1 cellular context compared by ENCODE assay signal in the genomic region with DNA sequence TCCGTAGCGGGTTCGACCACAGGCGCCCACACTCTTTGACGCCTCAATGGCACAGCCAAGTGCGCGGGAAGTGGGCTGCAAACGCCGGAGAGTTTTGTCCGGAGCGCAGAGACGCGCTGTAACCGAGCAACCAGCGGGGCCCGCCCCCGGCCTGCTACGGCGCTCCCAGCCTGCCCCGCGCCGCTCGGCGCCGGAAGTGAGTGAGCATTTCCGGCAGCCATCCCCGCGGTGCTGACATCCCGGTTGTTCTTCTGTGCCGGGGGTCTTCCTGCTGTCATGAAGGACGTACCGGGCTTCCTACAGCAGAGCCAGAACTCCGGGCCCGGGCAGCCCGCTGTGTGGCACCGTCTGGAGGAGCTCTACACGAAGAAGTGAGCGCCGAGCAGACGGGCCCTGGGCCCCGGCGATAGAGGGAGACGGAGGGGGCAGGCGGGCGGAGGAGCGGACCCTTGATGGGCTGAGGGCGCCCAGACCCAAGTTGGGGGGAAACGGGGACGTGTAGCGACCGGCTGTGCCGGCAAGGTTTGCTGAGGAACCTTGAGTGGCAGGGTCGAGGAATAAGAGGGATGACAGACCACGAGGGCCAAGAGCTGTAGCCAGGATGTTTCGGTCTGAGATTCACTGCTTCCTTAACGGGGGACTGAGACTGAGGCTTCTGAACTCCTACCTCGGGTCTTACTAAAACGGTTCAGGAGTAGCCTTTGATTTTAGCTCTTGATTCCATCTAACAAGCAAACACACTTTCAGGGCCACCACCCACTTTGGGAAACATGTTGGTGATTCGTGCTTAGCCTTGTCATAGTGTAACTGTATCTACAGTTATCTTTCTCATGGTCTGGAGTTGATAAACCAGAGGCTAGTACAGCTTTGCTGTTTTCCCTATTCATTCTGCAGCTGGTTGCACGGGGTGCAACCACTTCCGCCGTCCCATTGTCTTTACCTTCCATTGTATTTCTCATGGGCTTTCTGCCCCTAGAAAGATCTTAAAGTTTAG.
TF ChIP-seq lines count a peak whose summit lies in the region.

A gene (plus strand): TSS at position 203 of the 994 bp plus-strand sequence. CDS start 74 bp downstream, at position 277.

TF ChIP-seq in K562, 482 proteins besides CTCF, POLR2A, EP300 and RAD21 (continued from another document and continues in another):
- TF ChIP-seq ERF (CRISPR knock-in tag; IDR thresholded peaks at IDR 0.05) (0 out of 2 replicates have a peak, but pooled peaks have one; percentile 49), ZNF764 (CRISPR knock-in tag; IDR thresholded peaks at IDR 0.05; ENCODE audit: low read depth) (no peak), ELF2 (CRISPR knock-in tag; IDR thresholded peaks at IDR 0.05) (no peak), PML (IDR thresholded peaks at IDR 0.05; ENCODE audit: low read length) (peak; percentile 61; the same call in 1 of the 2 replicates), SPI1 (IDR thresholded peaks at IDR 0.05; ENCODE audit: borderline replicate concordance, low read depth, low read length) (0 out of 2 replicates have a peak, but pooled peaks have one; percentile 38), NFIX (CRISPR knock-in tag; IDR thresholded peaks at IDR 0.05; ENCODE audit: low read depth) (no peak), TBP (optimal IDR thresholded peaks at IDR 0.05; ENCODE audit: low read depth, low read length) (peak; percentile 23), TAF1 (IDR thresholded peaks at IDR 0.05; ENCODE audit: control insufficient read depth, extremely low read depth, insufficient read depth, low read length, severe bottlenecking) (peak; percentile 84), ZNF165 (CRISPR knock-in tag; IDR thresholded peaks at IDR 0.05; ENCODE audit: borderline replicate concordance) (no peak), ZNF507 (tag; conservative IDR thresholded peaks at IDR 0.05) (no peak), NEUROD1 (IDR thresholded peaks at IDR 0.05; ENCODE audit: borderline replicate concordance, low read depth, low read length, partially characterized antibody) (peak; percentile 9), CREM (IDR thresholded peaks at IDR 0.05; ENCODE audit: low read depth) (peak; percentile 63), RB1 (IDR thresholded peaks at IDR 0.05; ENCODE audit: low read depth) (0 out of 2 replicates have a peak, but pooled peaks have one; percentile 22), KDM4B (IDR thresholded peaks at IDR 0.05; ENCODE audit: borderline replicate concordance in 2 of 2, low read depth in 1 of 2) (peak in 1 of 2 experiments; percentile 67; a peak in 1 of 4 replicates), ZNF583 (CRISPR knock-in tag; IDR thresholded peaks at IDR 0.05) (no peak), ATF7 (IDR thresholded peaks at IDR 0.05) (peak; percentile 71; the same call in 1 of the 2 replicates), GTF2F1 (IDR thresholded peaks at IDR 0.05; ENCODE audit: low read depth, low read length) (no peak), PCBP1 (IDR thresholded peaks at IDR 0.05; ENCODE audit: low read depth, low read length, poor library complexity, severe bottlenecking) (no peak), MTA3 (IDR thresholded peaks at IDR 0.05; ENCODE audit: borderline replicate concordance) (0 out of 2 replicates have a peak, but pooled peaks have one; percentile 17), BMI1 (IDR thresholded peaks at IDR 0.05; ENCODE audit: low read length) (no peak), NUFIP1 (IDR thresholded peaks at IDR 0.05; ENCODE audit: partially characterized antibody) (no peak), XRCC3 (IDR thresholded peaks at IDR 0.05) (no peak), EP400 (IDR thresholded peaks at IDR 0.05) (peak; percentile 79; the same call in 1 of the 2 replicates), NFIC (IDR thresholded peaks at IDR 0.05) (no peak), SLC30A9 (CRISPR knock-in tag; IDR thresholded peaks at IDR 0.05) (no peak), DDX20 (tag; IDR thresholded peaks at IDR 0.05; ENCODE audit: low read depth) (no peak), SMARCE1 (IDR thresholded peaks at IDR 0.05) (no peak; the same call in 1 of the 2 replicates)
- TF ChIP-seq, protein P1, sequence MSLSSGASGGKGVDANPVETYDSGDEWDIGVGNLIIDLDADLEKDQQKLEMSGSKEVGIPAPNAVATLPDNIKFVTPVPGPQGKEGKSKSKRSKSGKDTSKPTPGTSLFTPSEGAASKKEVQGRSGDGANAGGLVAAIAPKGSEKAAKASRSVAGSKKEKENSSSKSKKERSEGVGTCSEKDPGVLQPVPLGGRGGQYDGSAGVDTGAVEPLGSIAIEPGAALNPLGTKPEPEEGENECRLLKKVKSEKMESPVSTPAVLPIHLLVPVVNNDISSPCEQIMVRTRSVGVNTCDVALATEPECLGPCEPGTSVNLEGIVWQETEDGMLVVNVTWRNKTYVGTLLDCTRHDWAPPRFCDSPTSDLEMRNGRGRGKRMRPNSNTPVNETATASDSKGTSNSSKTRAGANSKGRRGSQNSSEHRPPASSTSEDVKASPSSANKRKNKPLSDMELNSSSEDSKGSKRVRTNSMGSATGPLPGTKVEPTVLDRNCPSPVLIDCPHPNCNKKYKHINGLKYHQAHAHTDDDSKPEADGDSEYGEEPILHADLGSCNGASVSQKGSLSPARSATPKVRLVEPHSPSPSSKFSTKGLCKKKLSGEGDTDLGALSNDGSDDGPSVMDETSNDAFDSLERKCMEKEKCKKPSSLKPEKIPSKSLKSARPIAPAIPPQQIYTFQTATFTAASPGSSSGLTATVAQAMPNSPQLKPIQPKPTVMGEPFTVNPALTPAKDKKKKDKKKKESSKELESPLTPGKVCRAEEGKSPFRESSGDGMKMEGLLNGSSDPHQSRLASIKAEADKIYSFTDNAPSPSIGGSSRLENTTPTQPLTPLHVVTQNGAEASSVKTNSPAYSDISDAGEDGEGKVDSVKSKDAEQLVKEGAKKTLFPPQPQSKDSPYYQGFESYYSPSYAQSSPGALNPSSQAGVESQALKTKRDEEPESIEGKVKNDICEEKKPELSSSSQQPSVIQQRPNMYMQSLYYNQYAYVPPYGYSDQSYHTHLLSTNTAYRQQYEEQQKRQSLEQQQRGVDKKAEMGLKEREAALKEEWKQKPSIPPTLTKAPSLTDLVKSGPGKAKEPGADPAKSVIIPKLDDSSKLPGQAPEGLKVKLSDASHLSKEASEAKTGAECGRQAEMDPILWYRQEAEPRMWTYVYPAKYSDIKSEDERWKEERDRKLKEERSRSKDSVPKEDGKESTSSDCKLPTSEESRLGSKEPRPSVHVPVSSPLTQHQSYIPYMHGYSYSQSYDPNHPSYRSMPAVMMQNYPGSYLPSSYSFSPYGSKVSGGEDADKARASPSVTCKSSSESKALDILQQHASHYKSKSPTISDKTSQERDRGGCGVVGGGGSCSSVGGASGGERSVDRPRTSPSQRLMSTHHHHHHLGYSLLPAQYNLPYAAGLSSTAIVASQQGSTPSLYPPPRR (CRISPR knock-in tag; IDR thresholded peaks at IDR 0.05; ENCODE audit: borderline replicate concordance) = no peak
- TF ChIP-seq, protein P2, sequence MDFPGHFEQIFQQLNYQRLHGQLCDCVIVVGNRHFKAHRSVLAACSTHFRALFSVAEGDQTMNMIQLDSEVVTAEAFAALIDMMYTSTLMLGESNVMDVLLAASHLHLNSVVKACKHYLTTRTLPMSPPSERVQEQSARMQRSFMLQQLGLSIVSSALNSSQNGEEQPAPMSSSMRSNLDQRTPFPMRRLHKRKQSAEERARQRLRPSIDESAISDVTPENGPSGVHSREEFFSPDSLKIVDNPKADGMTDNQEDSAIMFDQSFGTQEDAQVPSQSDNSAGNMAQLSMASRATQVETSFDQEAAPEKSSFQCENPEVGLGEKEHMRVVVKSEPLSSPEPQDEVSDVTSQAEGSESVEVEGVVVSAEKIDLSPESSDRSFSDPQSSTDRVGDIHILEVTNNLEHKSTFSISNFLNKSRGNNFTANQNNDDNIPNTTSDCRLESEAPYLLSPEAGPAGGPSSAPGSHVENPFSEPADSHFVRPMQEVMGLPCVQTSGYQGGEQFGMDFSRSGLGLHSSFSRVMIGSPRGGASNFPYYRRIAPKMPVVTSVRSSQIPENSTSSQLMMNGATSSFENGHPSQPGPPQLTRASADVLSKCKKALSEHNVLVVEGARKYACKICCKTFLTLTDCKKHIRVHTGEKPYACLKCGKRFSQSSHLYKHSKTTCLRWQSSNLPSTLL (IDR thresholded peaks at IDR 0.05) = no peak
- TF ChIP-seq, protein P3, sequence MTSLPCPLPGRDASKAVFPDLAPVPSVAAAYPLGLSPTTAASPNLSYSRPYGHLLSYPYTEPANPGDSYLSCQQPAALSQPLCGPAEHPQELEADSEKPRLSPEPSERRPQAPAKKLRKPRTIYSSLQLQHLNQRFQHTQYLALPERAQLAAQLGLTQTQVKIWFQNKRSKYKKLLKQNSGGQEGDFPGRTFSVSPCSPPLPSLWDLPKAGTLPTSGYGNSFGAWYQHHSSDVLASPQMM (CRISPR knock-in tag; IDR thresholded peaks at IDR 0.05) = no peak
- TF ChIP-seq, protein P4, sequence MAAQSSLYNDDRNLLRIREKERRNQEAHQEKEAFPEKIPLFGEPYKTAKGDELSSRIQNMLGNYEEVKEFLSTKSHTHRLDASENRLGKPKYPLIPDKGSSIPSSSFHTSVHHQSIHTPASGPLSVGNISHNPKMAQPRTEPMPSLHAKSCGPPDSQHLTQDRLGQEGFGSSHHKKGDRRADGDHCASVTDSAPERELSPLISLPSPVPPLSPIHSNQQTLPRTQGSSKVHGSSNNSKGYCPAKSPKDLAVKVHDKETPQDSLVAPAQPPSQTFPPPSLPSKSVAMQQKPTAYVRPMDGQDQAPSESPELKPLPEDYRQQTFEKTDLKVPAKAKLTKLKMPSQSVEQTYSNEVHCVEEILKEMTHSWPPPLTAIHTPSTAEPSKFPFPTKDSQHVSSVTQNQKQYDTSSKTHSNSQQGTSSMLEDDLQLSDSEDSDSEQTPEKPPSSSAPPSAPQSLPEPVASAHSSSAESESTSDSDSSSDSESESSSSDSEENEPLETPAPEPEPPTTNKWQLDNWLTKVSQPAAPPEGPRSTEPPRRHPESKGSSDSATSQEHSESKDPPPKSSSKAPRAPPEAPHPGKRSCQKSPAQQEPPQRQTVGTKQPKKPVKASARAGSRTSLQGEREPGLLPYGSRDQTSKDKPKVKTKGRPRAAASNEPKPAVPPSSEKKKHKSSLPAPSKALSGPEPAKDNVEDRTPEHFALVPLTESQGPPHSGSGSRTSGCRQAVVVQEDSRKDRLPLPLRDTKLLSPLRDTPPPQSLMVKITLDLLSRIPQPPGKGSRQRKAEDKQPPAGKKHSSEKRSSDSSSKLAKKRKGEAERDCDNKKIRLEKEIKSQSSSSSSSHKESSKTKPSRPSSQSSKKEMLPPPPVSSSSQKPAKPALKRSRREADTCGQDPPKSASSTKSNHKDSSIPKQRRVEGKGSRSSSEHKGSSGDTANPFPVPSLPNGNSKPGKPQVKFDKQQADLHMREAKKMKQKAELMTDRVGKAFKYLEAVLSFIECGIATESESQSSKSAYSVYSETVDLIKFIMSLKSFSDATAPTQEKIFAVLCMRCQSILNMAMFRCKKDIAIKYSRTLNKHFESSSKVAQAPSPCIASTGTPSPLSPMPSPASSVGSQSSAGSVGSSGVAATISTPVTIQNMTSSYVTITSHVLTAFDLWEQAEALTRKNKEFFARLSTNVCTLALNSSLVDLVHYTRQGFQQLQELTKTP (IDR thresholded peaks at IDR 0.05; ENCODE audit: low read depth in 1 of 2, partially characterized antibody in 2 of 2) = peak; percentile 73 to 78
- TF ChIP-seq, protein P5, sequence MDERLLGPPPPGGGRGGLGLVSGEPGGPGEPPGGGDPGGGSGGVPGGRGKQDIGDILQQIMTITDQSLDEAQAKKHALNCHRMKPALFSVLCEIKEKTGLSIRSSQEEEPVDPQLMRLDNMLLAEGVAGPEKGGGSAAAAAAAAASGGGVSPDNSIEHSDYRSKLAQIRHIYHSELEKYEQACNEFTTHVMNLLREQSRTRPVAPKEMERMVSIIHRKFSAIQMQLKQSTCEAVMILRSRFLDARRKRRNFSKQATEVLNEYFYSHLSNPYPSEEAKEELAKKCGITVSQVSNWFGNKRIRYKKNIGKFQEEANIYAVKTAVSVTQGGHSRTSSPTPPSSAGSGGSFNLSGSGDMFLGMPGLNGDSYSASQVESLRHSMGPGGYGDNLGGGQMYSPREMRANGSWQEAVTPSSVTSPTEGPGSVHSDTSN (CRISPR knock-in tag; IDR thresholded peaks at IDR 0.05; ENCODE audit: low read depth) = no peak
- TF ChIP-seq, protein P5 (tag; conservative IDR thresholded peaks at IDR 0.05; ENCODE audit: low read depth) = no peak
- TF ChIP-seq, protein P6, sequence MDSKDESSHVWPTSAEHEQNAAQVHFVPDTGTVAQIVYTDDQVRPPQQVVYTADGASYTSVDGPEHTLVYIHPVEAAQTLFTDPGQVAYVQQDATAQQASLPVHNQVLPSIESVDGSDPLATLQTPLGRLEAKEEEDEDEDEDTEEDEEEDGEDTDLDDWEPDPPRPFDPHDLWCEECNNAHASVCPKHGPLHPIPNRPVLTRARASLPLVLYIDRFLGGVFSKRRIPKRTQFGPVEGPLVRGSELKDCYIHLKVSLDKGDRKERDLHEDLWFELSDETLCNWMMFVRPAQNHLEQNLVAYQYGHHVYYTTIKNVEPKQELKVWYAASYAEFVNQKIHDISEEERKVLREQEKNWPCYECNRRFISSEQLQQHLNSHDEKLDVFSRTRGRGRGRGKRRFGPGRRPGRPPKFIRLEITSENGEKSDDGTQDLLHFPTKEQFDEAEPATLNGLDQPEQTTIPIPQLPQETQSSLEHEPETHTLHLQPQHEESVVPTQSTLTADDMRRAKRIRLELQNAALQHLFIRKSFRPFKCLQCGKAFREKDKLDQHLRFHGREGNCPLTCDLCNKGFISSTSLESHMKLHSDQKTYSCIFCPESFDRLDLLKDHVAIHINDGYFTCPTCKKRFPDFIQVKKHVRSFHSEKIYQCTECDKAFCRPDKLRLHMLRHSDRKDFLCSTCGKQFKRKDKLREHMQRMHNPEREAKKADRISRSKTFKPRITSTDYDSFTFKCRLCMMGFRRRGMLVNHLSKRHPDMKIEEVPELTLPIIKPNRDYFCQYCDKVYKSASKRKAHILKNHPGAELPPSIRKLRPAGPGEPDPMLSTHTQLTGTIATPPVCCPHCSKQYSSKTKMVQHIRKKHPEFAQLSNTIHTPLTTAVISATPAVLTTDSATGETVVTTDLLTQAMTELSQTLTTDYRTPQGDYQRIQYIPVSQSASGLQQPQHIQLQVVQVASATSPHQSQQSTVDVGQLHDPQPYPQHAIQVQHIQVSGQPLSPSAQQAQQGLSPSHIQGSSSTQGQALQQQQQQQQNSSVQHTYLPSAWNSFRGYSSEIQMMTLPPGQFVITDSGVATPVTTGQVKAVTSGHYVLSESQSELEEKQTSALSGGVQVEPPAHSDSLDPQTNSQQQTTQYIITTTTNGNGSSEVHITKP (IDR thresholded peaks at IDR 0.05; ENCODE audit: partially characterized antibody) = no peak
- TF ChIP-seq, protein P7, sequence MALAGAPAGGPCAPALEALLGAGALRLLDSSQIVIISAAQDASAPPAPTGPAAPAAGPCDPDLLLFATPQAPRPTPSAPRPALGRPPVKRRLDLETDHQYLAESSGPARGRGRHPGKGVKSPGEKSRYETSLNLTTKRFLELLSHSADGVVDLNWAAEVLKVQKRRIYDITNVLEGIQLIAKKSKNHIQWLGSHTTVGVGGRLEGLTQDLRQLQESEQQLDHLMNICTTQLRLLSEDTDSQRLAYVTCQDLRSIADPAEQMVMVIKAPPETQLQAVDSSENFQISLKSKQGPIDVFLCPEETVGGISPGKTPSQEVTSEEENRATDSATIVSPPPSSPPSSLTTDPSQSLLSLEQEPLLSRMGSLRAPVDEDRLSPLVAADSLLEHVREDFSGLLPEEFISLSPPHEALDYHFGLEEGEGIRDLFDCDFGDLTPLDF (CRISPR knock-in tag; IDR thresholded peaks at IDR 0.05) = peak; percentile 57; the same call in 1 of the 2 replicates
